In the genomic region with DNA sequence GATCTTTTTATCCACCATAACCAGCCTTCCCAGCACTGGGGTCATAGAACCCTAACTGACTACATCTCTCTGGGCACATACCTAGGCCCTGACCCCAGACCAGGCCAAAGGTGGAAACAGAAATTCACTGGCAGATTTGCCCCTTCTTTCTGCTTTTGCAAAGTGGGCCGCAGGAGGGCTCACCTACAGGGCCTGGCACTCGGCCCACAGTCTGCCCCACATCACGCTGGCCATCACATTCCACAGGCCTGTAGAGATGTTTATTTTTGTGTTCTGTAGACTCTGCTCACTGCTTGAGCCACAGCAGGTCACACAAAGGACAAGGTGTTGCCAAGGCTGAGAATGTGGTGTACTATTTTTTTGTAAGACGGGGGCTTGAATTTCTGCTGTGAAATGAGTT, we compare ENCODE assay signal across 12 cellular contexts. TPM values are rescaled to one million over a fixed set of nuclear protein-coding genes. Genes with fewer than 3 reads are reported as not detected.
A peak's percentile ranks its signal among the peaks of the same experiment; 100 is the strongest.
DNase-seq lines count a peak whose midpoint lies in the region; ATAC-seq and TF ChIP-seq lines count a peak whose summit lies in the region.
"Had no signal": no experiment of that assay in that cellular context is flagged by ENCODE, and none has a peak within 500 bp of the region (broad histone marks: within the 10 kb centered on the region; RNA-seq: fewer than 3 reads in every experiment).

No MANE protein-coding gene starts in this region.

- TF ChIP-seq CTCF in epithelial cell of proximal tubule (conservative IDR thresholded peaks at IDR 0.05; ENCODE audit: low read depth, low read length) = peak; percentile 22
- no peak for TF ChIP-seq CTCF in lung (IDR thresholded peaks at IDR 0.05; ENCODE audit: control extremely low read depth, extremely low read depth)
- TF ChIP-seq CTCF in stomach (IDR thresholded peaks at IDR 0.05) = no peak

- ATAC-seq in lung (ENCODE audit: insufficient read depth, low FRiP score) = no peak
- no peak for ATAC-seq in GM21619 (IDR thresholded peaks at IDR 0.05; ENCODE audit: unreplicated experiment)
- no peak for ATAC-seq in HG03045 (IDR thresholded peaks at IDR 0.05; ENCODE audit: unreplicated experiment)

- no peaks in the 10 kb centered on the region for H3K27me3 Mint-ChIP-seq in activated T-cell treated with anti-CD3 and anti-CD28 coated beads, Interleukin-2, amount 50 U/mL, for 24 hours

- CTCF ChIA-PET in HEK293T (lab: Yijun Ruan, JAX) = interaction anchor here (0.7 kb wide), 1 partner anchor 86 kb away, joined by 3 read pairs; no protein-coding TSS in a partner anchor

- no peak overlapping the region for H3K4me3 ChIP-seq in epithelial cell of proximal tubule (ENCODE audit: low read depth, low read length)
- H3K4me3 ChIP-seq in lung = no peak overlapping the region
- no peak overlapping the region for H3K4me3 ChIP-seq in stomach

- no peak for TF ChIP-seq POLR2A in stomach (IDR thresholded peaks at IDR 0.05)

- no peaks in the 10 kb centered on the region for H3K4me1 Mint-ChIP-seq in activated T-cell treated with anti-CD3 and anti-CD28 coated beads, Interleukin-2, amount 50 U/mL, for 24 hours (ENCODE audit: low read depth)

- H3K4me3 Mint-ChIP-seq in activated T-cell treated with anti-CD3 and anti-CD28 coated beads, Interleukin-2, amount 50 U/mL, for 24 hours = no peak overlapping the region

- H3K4me1 ChIP-seq in lung (ENCODE audit: control insufficient read depth in 2 of 2, insufficient read depth in 2 of 2, low read length in 2 of 2) = peaks cover 5 to 24% of the 10 kb centered on the region in 2 donors
- H3K4me1 ChIP-seq in stomach = peaks cover 0 to 63% (median 42%) of the 10 kb centered on the region in 4 donors

- 73 to 75% methylated on average over 4 of the region's 4 CpGs for WGBS in lung, 2 donors
- 34 to 53% (median 41%) methylated on average over 4 of the region's 4 CpGs for WGBS in stomach, 5 donors

- TF ChIP-seq EP300 in stomach (IDR thresholded peaks at IDR 0.05) = no peak

- no peak overlapping the region for H3K27ac Mint-ChIP-seq in activated T-cell treated with anti-CD3 and anti-CD28 coated beads, Interleukin-2, amount 50 U/mL, for 24 hours

- no peaks in the 10 kb centered on the region for H3K27me3 ChIP-seq in lung (ENCODE audit: control insufficient read depth, insufficient read depth)
- no peaks in the 10 kb centered on the region for H3K27me3 ChIP-seq in stomach

- H3K9me3 ChIP-seq in lung (ENCODE audit: control insufficient read depth in 2 of 2, insufficient read depth in 1 of 2, low read length in 1 of 2) = no peaks in the 10 kb centered on the region
- no peaks in the 10 kb centered on the region for H3K9me3 ChIP-seq in stomach

- intact Hi-C loops in stomach (cut with DNase I; ENCODE audit: low total_unique reads) = no loop called here

- DNase-seq in HT-29 (ENCODE audit: low spot score) (peak; percentile 30), epithelial cell of proximal tubule (ENCODE audit: low read depth) (no peak), lung (ENCODE audit: low spot score) (peak; percentile 55), stomach (peak; percentile 46), HEK293T (ENCODE audit: extremely low spot score) (no peak)
- DNase-seq in activated T-cell treated with anti-CD3 and anti-CD28 coated beads, Interleukin-2, amount 50 U/mL, for 24 hours = no peak
- DNase-seq: DMS79 treated with DMSO at 0.1 percent for 48 hours, nucleus accumbens, SIG-M5 had no signal

- H3K27ac ChIP-seq in lung (ENCODE audit: low read depth in 1 of 2, low read length in 1 of 2) (peak overlapping the region; percentile 83 to 94), stomach (peak overlapping the region in 3 of 5 donors; percentile 56 to 84 (median 59))
- H3K27ac ChIP-seq: VCaP had no signal

- H3K36me3 ChIP-seq in lung (ENCODE audit: control insufficient read depth in 2 of 2, insufficient read depth in 2 of 2, low read length in 2 of 2) (no peaks in the 10 kb centered on the region), stomach (no peaks in the 10 kb centered on the region)

- H3K36me3 Mint-ChIP-seq in activated T-cell treated with anti-CD3 and anti-CD28 coated beads, Interleukin-2, amount 50 U/mL, for 24 hours (ENCODE audit: low read depth) = no peaks in the 10 kb centered on the region

- POLR2A ChIA-PET in HEK293T (lab: Yijun Ruan, JAX) = no interaction called here

- H3K9me3 Mint-ChIP-seq in activated T-cell treated with anti-CD3 and anti-CD28 coated beads, Interleukin-2, amount 50 U/mL, for 24 hours = no peaks in the 10 kb centered on the region

TF ChIP-seq in HEK293T, 16 proteins besides CTCF, POLR2A, EP300 and RAD21:
- TF ChIP-seq SP1 (IDR thresholded peaks at IDR 0.05) = no peak
- TF ChIP-seq TARDBP (IDR thresholded peaks at IDR 0.05) = no peak

RNA-seq across cellular contexts. Expression of gene SLC16A12, which starts 58.7 kb away (rescaled TPM):
- 0.03 and 0.18 TPM in 2 replicates for total RNA-seq in HT-29 (2014; rRNA removed; shearing (Covaris generic))
- total RNA-seq in epithelial cell of proximal tubule = 1.2 and 3.7 TPM in 2 replicates
- total RNA-seq in lung = 1 to 10 TPM; 1.8 to 4.6 TPM
- polyA plus RNA-seq in lung = under 1 TPM; 0.45 to 0.75 TPM
- total RNA-seq in stomach = 1 to 10 TPM in 3 of 5 donors, not detected in 2; 1.4 to 9.7 (median 3.1) TPM
- polyA plus RNA-seq in stomach = under 1 TPM; 0.06 to 0.18 (median 0.15) TPM

Comparison
In these comparisons a context has a peak if more than half of its experiments do, and no peak if none do; other contexts are left out.
1. DNase-seq: peak in HT-29 (single experiment), lung (single experiment) and stomach (single experiment); none in epithelial cell of proximal tubule (single experiment), HEK293T (single experiment) and activated T-cell treated with anti-CD3 and anti-CD28 coated beads, Interleukin-2, amount 50 U/mL, for 24 hours (single experiment).